Comparison of ENCODE assay signal across 32 cellular contexts in the genomic region with DNA sequence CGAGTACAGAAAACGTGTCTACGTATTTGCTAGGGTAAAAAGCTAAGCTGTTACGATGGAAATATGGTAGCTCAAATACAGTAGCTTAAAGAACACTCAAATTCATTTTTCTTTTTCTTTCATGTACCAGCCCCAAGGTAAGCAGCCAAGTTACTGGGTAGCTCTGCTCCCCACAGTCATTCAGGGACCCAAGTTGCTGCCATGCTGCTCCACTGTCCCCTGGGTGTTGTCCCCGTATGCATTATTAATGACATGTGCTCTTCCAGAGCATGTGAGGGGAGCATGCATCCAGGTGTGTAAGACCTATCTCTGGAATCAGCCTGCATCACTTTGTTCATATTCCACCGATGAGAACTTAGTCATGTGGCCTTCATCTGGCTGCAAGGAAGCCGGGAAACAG.
"Had no signal": no experiment of that assay in that cellular context is flagged by ENCODE, and none has a peak within 500 bp of the region (broad histone marks: within the 10 kb centered on the region; RNA-seq: fewer than 3 reads in every experiment).

No MANE protein-coding gene starts in this region.

- H3K9me3 ChIP-seq: ascending aorta, MG63 had no signal

- ATAC-seq: activated CD8-positive, alpha-beta T cell treated with anti-CD3 and anti-CD28 coated beads for 36 hours; activated T-cell treated with anti-CD3 and anti-CD28 coated beads, Interleukin-2, amount 50 U/mL, for 72 hours; activated T-helper 17 cell treated with anti-CD3 and anti-CD28 coated beads, Interleukin-2, amount 50 U/mL, for 72 hours had no signal

- H3K27me3 ChIP-seq: ascending aorta, MG63 had no signal

- H3K27ac ChIP-seq: ascending aorta, WERI-Rb-1 had no signal

- H3K4me3 ChIP-seq: ascending aorta, MG63 had no signal

- DNase-seq: activated CD4-positive, alpha-beta T cell treated with anti-CD3 and anti-CD28 coated beads for 1 hour; activated CD4-positive, alpha-beta T cell treated with anti-CD3 and anti-CD28 coated beads for 48 hours; activated CD4-positive, CD25-positive, alpha-beta regulatory T cell; activated CD8-positive, alpha-beta T cell treated with anti-CD3 and anti-CD28 coated beads for 36 hours; activated gamma-delta T cell; activated naive CD4-positive, alpha-beta T cell treated with Interleukin-2 at 50 U/mL for 16 hours; activated naive CD8-positive, alpha-beta T cell treated with anti-CD3 and anti-CD28 coated beads, Interleukin-2, amount 10 ng/mL, durations not matched to agents 7 days and 5 days; activated T-cell treated with anti-CD3 and anti-CD28 coated beads, Interleukin-2, amount 50 U/mL, for 1 hour; activated T-cell treated with anti-CD3 and anti-CD28 coated beads, Interleukin-2, amount 50 U/mL, for 72 hours; amygdala; Kasumi-1; KG1; MG63; NCI-H1048; NCI-H1105 treated with DMSO at 0.1 percent for 48 hours; NCI-H1436; NCI-H1694; NCI-H1930; NCI-H2081 treated with DMSO at 0.1 percent for 48 hours; NCI-H2227 treated with DMSO at 0.1 percent for 48 hours; NCI-H446; NCI-H510A treated with DMSO at 0.1 percent for 48 hours; NCI-H526 treated with DMSO at 0.1 percent for 48 hours; NCI-H774; Right ventricle myocardium superior; SW 1271; T-helper 1 cell; T-helper 2 cell; T-helper 9 cell; WERI-Rb-1 had no signal

- H3K4me1 ChIP-seq: ascending aorta had no signal
